Comparison of ENCODE assay signal across 12 cellular contexts in the genomic region with DNA sequence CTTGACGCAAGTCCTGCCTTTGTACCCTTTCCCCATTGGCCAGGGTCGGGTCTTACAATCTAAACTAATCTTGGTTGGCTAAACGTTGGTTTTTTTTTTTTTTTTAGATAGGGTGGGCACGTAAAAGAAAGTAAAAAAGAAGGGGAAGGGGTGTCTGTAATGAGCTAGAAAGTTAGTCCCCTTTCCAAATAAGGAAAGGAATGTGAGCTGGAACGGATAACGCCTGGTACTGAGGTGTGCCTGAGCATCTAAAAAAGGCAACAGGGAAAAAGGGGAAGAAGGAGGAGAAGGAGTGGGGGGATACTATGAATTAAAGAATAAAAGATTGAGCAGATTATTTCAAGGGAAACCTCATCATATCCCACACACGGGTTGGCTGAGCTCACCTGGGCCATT.
DNase-seq lines count a peak whose midpoint lies in the region; ATAC-seq, FAIRE-seq and TF ChIP-seq lines count a peak whose summit lies in the region.
"Had no signal": no experiment of that assay in that cellular context is flagged by ENCODE, and none has a peak within 500 bp of the region (broad histone marks: within the 10 kb centered on the region; RNA-seq: fewer than 3 reads in every experiment).

No MANE protein-coding gene starts in this region.

- H3K9ac ChIP-seq in GM23248 (peak overlapping the region; percentile 66), kidney (ENCODE audit: low read length in 2 of 2) (no peak overlapping the region), skeletal muscle tissue (ENCODE audit: low read depth in 1 of 3, low read length in 3 of 3) (peak overlapping the region in 1 of 3 donors; percentile 20)
- H3K9ac ChIP-seq: BLaER1 treated with 17β-estradiol and CSF1 and Interleukin-3, amounts not matched to agents 10 nM and 100 nM had no signal

- TF ChIP-seq CTCF in adrenal gland (IDR thresholded peaks at IDR 0.05) (no peak), kidney (IDR thresholded peaks at IDR 0.05; ENCODE audit: borderline replicate concordance, extremely low read depth, insufficient read depth) (no peak)

- no peaks in the 10 kb centered on the region for H3K79me2 ChIP-seq in GM23248 (ENCODE audit: insufficient read depth)

- H2AFZ ChIP-seq in GM23248: peak overlapping the region; percentile 63

- H3K4me3 ChIP-seq in GM23248: no peak overlapping the region
- no peak overlapping the region for H3K4me3 ChIP-seq in adrenal gland
- H3K4me3 ChIP-seq in kidney (ENCODE audit: low read length in 2 of 2): no peak overlapping the region
- H3K4me3 ChIP-seq in skeletal muscle tissue (ENCODE audit: low read length in 3 of 3): no peak overlapping the region
- H3K4me3 ChIP-seq: BLaER1 treated with 17β-estradiol and CSF1 and Interleukin-3, amounts not matched to agents 10 nM and 100 nM had no signal

- H3K9me3 ChIP-seq in GM23248 (ENCODE audit: low read depth) (no peaks in the 10 kb centered on the region), adrenal gland (replicated peaks in 1 of 3) (no peaks in the 10 kb centered on the region), kidney (ENCODE audit: control insufficient read depth in 1 of 2, low read length in 2 of 2) (no peaks in the 10 kb centered on the region), skeletal muscle tissue (ENCODE audit: control insufficient read depth in 3 of 3, low read length in 3 of 3) (no peaks in the 10 kb centered on the region)

- no peak overlapping the region for H3K4me2 ChIP-seq in GM23248 (ENCODE audit: unreplicated experiment)

- no peaks in the 10 kb centered on the region for H3K9me2 ChIP-seq in GM23248 (ENCODE audit: insufficient read depth)

- in situ Hi-C loops in GM23248 (cut with MboI): no loop called here

- intact Hi-C loops in adrenal gland (cut with DNase I) (loop anchor here in 1 of 2 donors (5.0 kb wide), 1 partner anchor 37 kb away; no protein-coding TSS in a partner anchor), kidney (cut with DNase I) (no loop called here)

- no peak for TF ChIP-seq POLR2A in adrenal gland (IDR thresholded peaks at IDR 0.05)

- no peak for FAIRE-seq in kidney (lab: Jason Lieb, UNC)
- FAIRE-seq: bronchial epithelial cell had no signal

- peaks cover 26% of the 10 kb centered on the region for H3F3A ChIP-seq in GM23248 (ENCODE audit: insufficient read depth)

- peaks cover 37% of the 10 kb centered on the region for H3K4me1 ChIP-seq in GM23248 (ENCODE audit: insufficient read depth)
- H3K4me1 ChIP-seq in adrenal gland (replicated peaks in 1 of 2): peaks cover 17 to 36% of the 10 kb centered on the region in 2 donors
- H3K4me1 ChIP-seq in kidney (ENCODE audit: control insufficient read depth in 1 of 2, insufficient read depth in 1 of 2, low read depth in 1 of 2, low read length in 2 of 2): peaks cover 16 to 31% of the 10 kb centered on the region in 2 donors
- peaks cover 24 to 53% (median 35%) of the 10 kb centered on the region in 3 donors for H3K4me1 ChIP-seq in skeletal muscle tissue (ENCODE audit: control insufficient read depth in 3 of 3, insufficient read depth in 3 of 3, low read length in 3 of 3)

- no peak for ATAC-seq in GM19397 (IDR thresholded peaks at IDR 0.05; ENCODE audit: unreplicated experiment)
- ATAC-seq in GM21529 (IDR thresholded peaks at IDR 0.05; ENCODE audit: unreplicated experiment): no peak

- 92 to 98% methylated on average over 7 of the region's 7 CpGs for WGBS in GM23248 (ENCODE audit: low coverage in 1 of 2, low lambda C conversion rate in 2 of 2, missing lambda C conversion rate in 2 of 2), 2 experiments
- 78 to 82% (median 80%) methylated on average over 7 of the region's 7 CpGs for WGBS in adrenal gland, 4 donors

- H4K20me1 ChIP-seq in GM23248 (ENCODE audit: insufficient read depth): no peaks in the 10 kb centered on the region
- H4K20me1 ChIP-seq: BLaER1 treated with 17β-estradiol and CSF1 and Interleukin-3, amounts not matched to agents 10 nM and 100 nM had no signal

- H3K36me3 ChIP-seq in GM23248 (ENCODE audit: low read depth): no peaks in the 10 kb centered on the region
- H3K36me3 ChIP-seq in adrenal gland (replicated peaks in 1 of 2): no peaks in the 10 kb centered on the region
- H3K36me3 ChIP-seq in kidney (ENCODE audit: control insufficient read depth in 1 of 2, insufficient read depth in 2 of 2, low read length in 2 of 2): no peaks in the 10 kb centered on the region
- H3K36me3 ChIP-seq in skeletal muscle tissue (ENCODE audit: control insufficient read depth in 3 of 3, insufficient read depth in 3 of 3, low read length in 3 of 3): no peaks in the 10 kb centered on the region
- H3K36me3 ChIP-seq: BLaER1 treated with 17β-estradiol and CSF1 and Interleukin-3, amounts not matched to agents 10 nM and 100 nM had no signal

- DNase-seq in GM23248 (no peak), adrenal gland (no peak), kidney (no peak), NCI-H2171 treated with DMSO at 0.1 percent for 48 hours (lab: John Stamatoyannopoulos, UW) (no peak), pons (ENCODE audit: low spot score) (no peak)
- DNase-seq: activated CD4-positive, alpha-beta T cell treated with anti-CD3 and anti-CD28 coated beads, Interleukin-2, amount 10 ng/mL, durations not matched to agents 24 days and 14 days; stimulated activated CD4-positive, alpha-beta T cell treated with anti-CD3 and anti-CD28 coated beads, Interleukin-12 subunit alpha, Interleukin-12 subunit beta, amount 100 ng/mL, for 4 hours had no signal

- H3K27me3 ChIP-seq in GM23248 (replicated peaks; ENCODE audit: insufficient read depth) (no peaks in the 10 kb centered on the region), adrenal gland (no peaks in the 10 kb centered on the region), skeletal muscle tissue (ENCODE audit: control insufficient read depth in 3 of 3, insufficient read depth in 3 of 3, low read length in 3 of 3) (no peaks in the 10 kb centered on the region)
- H3K27me3 ChIP-seq: BLaER1 treated with 17β-estradiol and CSF1 and Interleukin-3, amounts not matched to agents 10 nM and 100 nM had no signal

- peak overlapping the region; percentile 92 for H3K27ac ChIP-seq in GM23248
- peak overlapping the region in 4 of 5 donors; percentile 26 to 85 (median 64) for H3K27ac ChIP-seq in adrenal gland
- H3K27ac ChIP-seq in kidney (ENCODE audit: low read depth in 2 of 2, low read length in 2 of 2): peak overlapping the region; percentile 56 to 70
- H3K27ac ChIP-seq in skeletal muscle tissue (ENCODE audit: low read depth, low read length): peak overlapping the region; percentile 55
- H3K27ac ChIP-seq: BLaER1 treated with 17β-estradiol and CSF1 and Interleukin-3, amounts not matched to agents 10 nM and 100 nM had no signal
